12 cellular contexts compared by ENCODE assay signal in the genomic region with DNA sequence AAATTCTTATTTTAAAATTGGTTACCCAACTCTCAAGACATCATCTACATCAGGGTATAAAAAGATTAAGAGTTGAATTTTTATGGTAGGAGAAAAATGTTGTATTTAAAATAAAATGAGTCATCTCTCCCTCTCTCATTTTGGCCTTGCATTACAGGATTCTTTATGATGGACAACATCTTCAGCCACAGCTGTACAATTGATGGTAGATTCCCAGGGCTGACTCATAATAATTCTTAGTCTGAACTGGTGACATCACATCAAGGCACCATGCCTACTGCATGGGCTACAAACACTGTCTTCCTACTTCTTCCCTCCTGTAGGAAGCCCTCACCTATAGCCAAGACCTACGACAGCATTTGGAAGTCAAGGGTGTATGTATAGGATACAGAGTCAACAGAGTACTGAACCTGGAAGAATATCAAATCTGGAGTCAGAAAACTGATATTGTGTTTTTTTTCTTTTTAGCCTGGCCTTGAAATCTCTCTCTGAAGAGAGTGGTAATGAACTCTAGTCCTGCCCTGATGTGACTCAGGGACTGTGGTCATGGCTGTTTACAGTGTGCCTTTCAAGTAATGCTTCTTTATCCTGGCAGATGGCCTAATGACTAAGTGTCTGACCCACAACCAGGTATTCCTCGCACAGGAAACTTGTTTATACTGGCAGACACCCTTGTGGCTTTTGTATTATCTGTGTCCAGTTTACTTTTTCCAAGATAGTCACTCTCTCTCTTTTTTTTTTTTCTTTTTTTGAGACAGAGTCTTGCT. TPM values are rescaled to one million over a fixed set of nuclear protein-coding genes. Genes with fewer than 3 reads are reported as not detected.
DNase-seq lines count a peak whose midpoint lies in the region; ATAC-seq and TF ChIP-seq lines count a peak whose summit lies in the region.
"Had no signal": no experiment of that assay in that cellular context is flagged by ENCODE, and none has a peak within 500 bp of the region (broad histone marks: within the 10 kb centered on the region; RNA-seq: fewer than 3 reads in every experiment).

No MANE protein-coding gene starts in this region.

- no peak overlapping the region for H3K4me2 ChIP-seq in hepatocyte

- peaks cover 41% of the 10 kb centered on the region for H3K27me3 Mint-ChIP-seq in activated naive CD8-positive, alpha-beta T cell treated with anti-CD3 and anti-CD28 coated beads, Interleukin-2, amount 50 U/mL, for 24 hours

- no peaks in the 10 kb centered on the region for H3K36me3 Mint-ChIP-seq in activated naive CD8-positive, alpha-beta T cell treated with anti-CD3 and anti-CD28 coated beads, Interleukin-2, amount 50 U/mL, for 24 hours (ENCODE audit: low read depth)

- no peaks in the 10 kb centered on the region for H3K9me3 ChIP-seq in adrenal gland (replicated peaks in 1 of 3)
- H3K9me3 ChIP-seq in hepatocyte (ENCODE audit: low read depth) = no peaks in the 10 kb centered on the region
- H3K9me3 ChIP-seq: Caco-2 had no signal

- POLR2A ChIA-PET in BJ (lab: Charles Lee) = no interaction called here

- WGBS in adrenal gland, 4 donors = 32 to 61% (median 47%) methylated on average over 2 of the region's 2 CpGs
- WGBS in hepatocyte (ENCODE audit: low lambda C conversion rate, missing lambda C conversion rate) = 73% methylated on average over 2 of the region's 2 CpGs

- no peak overlapping the region for H3K27ac Mint-ChIP-seq in activated naive CD8-positive, alpha-beta T cell treated with anti-CD3 and anti-CD28 coated beads, Interleukin-2, amount 50 U/mL, for 24 hours

- H3K4me3 ChIP-seq in BJ (ENCODE audit: low read depth, low read length) = no peak overlapping the region
- H3K4me3 ChIP-seq in adrenal gland = no peak overlapping the region
- H3K4me3 ChIP-seq in hepatocyte = no peak overlapping the region
- H3K4me3 ChIP-seq: skin epidermis had no signal

- no peaks in the 10 kb centered on the region for H3K4me1 ChIP-seq in adrenal gland (replicated peaks in 1 of 2)
- H3K4me1 ChIP-seq in hepatocyte (ENCODE audit: insufficient read depth) = no peaks in the 10 kb centered on the region
- H3K4me1 ChIP-seq: Caco-2 had no signal

- H4K20me1 ChIP-seq in hepatocyte (ENCODE audit: insufficient read depth, poor library complexity, severe bottlenecking) = no peaks in the 10 kb centered on the region

- H3K9me2 ChIP-seq in hepatocyte (replicated peaks; ENCODE audit: insufficient read depth) = no peaks in the 10 kb centered on the region

- TF ChIP-seq CTCF in BJ (IDR thresholded peaks at IDR 0.05; ENCODE audit: insufficient read depth, low read depth, low read length) (no peak), adrenal gland (IDR thresholded peaks at IDR 0.05) (no peak), hepatocyte (IDR thresholded peaks at IDR 0.05; ENCODE audit: poor library complexity) (no peak)

- no peak overlapping the region for H2AFZ ChIP-seq in hepatocyte

- peaks cover 5% of the 10 kb centered on the region for H3K9me3 Mint-ChIP-seq in activated naive CD8-positive, alpha-beta T cell treated with anti-CD3 and anti-CD28 coated beads, Interleukin-2, amount 50 U/mL, for 24 hours

- CTCF ChIA-PET in BJ (lab: Yijun Ruan, JAX) = no interaction called here

- H3K79me2 ChIP-seq in hepatocyte = no peaks in the 10 kb centered on the region

- H3K36me3 ChIP-seq in BJ (ENCODE audit: control insufficient read depth, insufficient read depth, low read length) = no peaks in the 10 kb centered on the region
- H3K36me3 ChIP-seq in adrenal gland (replicated peaks in 1 of 2) = no peaks in the 10 kb centered on the region
- H3K36me3 ChIP-seq in hepatocyte (replicated peaks; ENCODE audit: insufficient read depth, low read depth) = no peaks in the 10 kb centered on the region

- intact Hi-C loops in adrenal gland (cut with DNase I) = no loop called here

- no peak overlapping the region for H3K4me3 Mint-ChIP-seq in activated naive CD8-positive, alpha-beta T cell treated with anti-CD3 and anti-CD28 coated beads, Interleukin-2, amount 50 U/mL, for 24 hours

- H3K27me3 ChIP-seq in BJ (ENCODE audit: control insufficient read depth, insufficient read depth, low read length) = no peaks in the 10 kb centered on the region
- H3K27me3 ChIP-seq in adrenal gland = no peaks in the 10 kb centered on the region
- H3K27me3 ChIP-seq in hepatocyte = no peaks in the 10 kb centered on the region

- peak overlapping the region in 2 of 5 donors; percentile 7 to 23 for H3K27ac ChIP-seq in adrenal gland
- no peak overlapping the region for H3K27ac ChIP-seq in hepatocyte
- H3K27ac ChIP-seq: skin epidermis had no signal

- DNase-seq in BJ (ENCODE audit: low read depth) = peak; percentile 4
- peak; percentile 24 for DNase-seq in HS-27A (ENCODE audit: low read depth)
- peak; percentile 35 to 74 (median 58) for DNase-seq in adrenal gland
- DNase-seq in hepatocyte (ENCODE audit: low spot score) = peak; percentile 11
- no peak for DNase-seq in activated CD8-positive, alpha-beta memory T cell treated with anti-CD3 and anti-CD28 coated beads for 24 hours
- DNase-seq in NAMALWA (ENCODE audit: low spot score) = no peak
- no peak for DNase-seq in activated naive CD8-positive, alpha-beta T cell treated with anti-CD3 and anti-CD28 coated beads, Interleukin-2, amount 50 U/mL, for 24 hours
- DNase-seq: Caco-2; central memory CD4-positive, alpha-beta T cell; NCI-H748 treated with DMSO at 0.1 percent for 48 hours had no signal

- H3K4me1 Mint-ChIP-seq in activated naive CD8-positive, alpha-beta T cell treated with anti-CD3 and anti-CD28 coated beads, Interleukin-2, amount 50 U/mL, for 24 hours = no peaks in the 10 kb centered on the region

- no peak for TF ChIP-seq POLR2A in adrenal gland (IDR thresholded peaks at IDR 0.05)

- no peak for ATAC-seq in HG02852 (IDR thresholded peaks at IDR 0.05; ENCODE audit: unreplicated experiment)
- ATAC-seq in activated naive CD8-positive, alpha-beta T cell treated with anti-CD3 and anti-CD28 coated beads, Interleukin-2, amount 50 U/mL, for 24 hours = no peak

RNA-seq across cellular contexts. Expression of a gene that starts 32.5 kb away (rescaled TPM):
- polyA plus RNA-seq in BJ (2011; rRNA removed) = not detected in 2 replicates
- polyA minus RNA-seq in BJ (2011; rRNA and poly(A)+ RNA removed) = not detected in 2 replicates
- not detected for total RNA-seq in adrenal gland
- not detected for polyA plus RNA-seq in adrenal gland
- not detected in 2 replicates for total RNA-seq in hepatocyte
- polyA plus RNA-seq in hepatocyte = not detected in 2 replicates
- total RNA-seq: Caco-2 had no signal

Comparison
In these comparisons a context has a peak if more than half of its experiments do, and no peak if none do; other contexts are left out.
1. DNase-seq: peak in BJ (single experiment), HS-27A (single experiment), adrenal gland (7 of 7) and hepatocyte (single experiment); none in activated CD8-positive, alpha-beta memory T cell treated with anti-CD3 and anti-CD28 coated beads for 24 hours (single experiment), NAMALWA (single experiment) and activated naive CD8-positive, alpha-beta T cell treated with anti-CD3 and anti-CD28 coated beads, Interleukin-2, amount 50 U/mL, for 24 hours (single experiment).